Comparison of ENCODE assay signal across 8 cellular contexts in genomic region chr9:126915281-126915816, GRCh38. TPM values are rescaled to one million over a fixed set of nuclear protein-coding genes. Genes with fewer than 3 reads are reported as not detected.
DNase-seq lines count a peak whose midpoint lies in the region; ATAC-seq and TF ChIP-seq lines count a peak whose summit lies in the region.

No MANE protein-coding gene starts in this region.

- peaks cover 27% of the 10 kb centered on the region for H3K27me3 Mint-ChIP-seq in T-helper 2 cell treated with Interferon-gamma antibody and Interleukin-4, amounts not matched to agents 5 μg/mL and 100 μg/mL, for 36 hours (ENCODE audit: low read depth)

- peak overlapping the region; percentile 29 to 81 (median 59) for H3K4me3 ChIP-seq in tibial nerve

- 7 to 11% methylated on average over 18 to 23 of the region's 43 CpGs for whole genome bisulfite sequencing in tibial nerve, 2 donors

- no peaks in the 10 kb centered on the region for H3K36me3 ChIP-seq in tibial nerve

- H3K9me3 Mint-ChIP-seq in T-helper 2 cell treated with Interferon-gamma antibody and Interleukin-4, amounts not matched to agents 5 μg/mL and 100 μg/mL, for 36 hours: no peaks in the 10 kb centered on the region

- peak overlapping the region in 2 of 4 donors; percentile 34 to 50 for H3K27ac ChIP-seq in tibial nerve

- no peak overlapping the region for H3K27ac Mint-ChIP-seq in T-helper 2 cell treated with Interferon-gamma antibody and Interleukin-4, amounts not matched to agents 5 μg/mL and 100 μg/mL, for 36 hours

- no peaks in the 10 kb centered on the region for H3K9me3 ChIP-seq in tibial nerve

- no peaks in the 10 kb centered on the region for H3K36me3 Mint-ChIP-seq in T-helper 2 cell treated with Interferon-gamma antibody and Interleukin-4, amounts not matched to agents 5 μg/mL and 100 μg/mL, for 36 hours (ENCODE audit: low read depth)

- ATAC-seq in HG03280 (IDR thresholded peaks at IDR 0.05; ENCODE audit: unreplicated experiment): peak; percentile 3

- peaks cover 5% of the 10 kb centered on the region for H3K4me1 Mint-ChIP-seq in T-helper 2 cell treated with Interferon-gamma antibody and Interleukin-4, amounts not matched to agents 5 μg/mL and 100 μg/mL, for 36 hours (ENCODE audit: low read depth)

- peaks cover 0 to 15% (median 2%) of the 10 kb centered on the region in 4 donors for H3K4me1 ChIP-seq in tibial nerve

- no peak for TF ChIP-seq POLR2A in tibial nerve (IDR thresholded peaks at IDR 0.05)

- DNase-seq in DMS53 treated with DMSO at 0.1 percent for 48 hours (lab: John Stamatoyannopoulos, UW; ENCODE audit: unreplicated experiment) (peak; percentile 68), mucosa of gallbladder (ENCODE audit: low spot score) (peak; percentile 77), tibial nerve (ENCODE audit: low spot score in 2 of 2) (no peak), GM19240 (ENCODE audit: insufficient read length, low spot score) (no peak), GM03348 (ENCODE audit: low spot score) (no peak)
- no peak for DNase-seq in T-helper 2 cell treated with Interferon-gamma antibody and Interleukin-4, amounts not matched to agents 5 μg/mL and 100 μg/mL, for 36 hours (ENCODE audit: low spot score)
- peak; percentile 46 for DNase-seq in effector CD4-positive, alpha-beta T cell

- no peaks in the 10 kb centered on the region for H3K27me3 ChIP-seq in tibial nerve

- H3K4me3 Mint-ChIP-seq in T-helper 2 cell treated with Interferon-gamma antibody and Interleukin-4, amounts not matched to agents 5 μg/mL and 100 μg/mL, for 36 hours: peak overlapping the region; percentile 69

- TF ChIP-seq CTCF in tibial nerve (IDR thresholded peaks at IDR 0.05): no peak

- no peak for TF ChIP-seq EP300 in tibial nerve (IDR thresholded peaks at IDR 0.05)

RNA-seq across cellular contexts. Expression of gene RALGPS1, which starts 0.8 kb away (rescaled TPM):
- total RNA-seq in mucosa of gallbladder (34.7 TPM), tibial nerve (1 to 10 TPM; 3.3 to 9.8 (median 6.7) TPM)

RNA-seq across cellular contexts. Expression of gene ZBTB34, which starts 54.9 kb away (rescaled TPM):
- total RNA-seq in mucosa of gallbladder (9.8 TPM), tibial nerve (10 to 100 TPM; 10.8 to 14.0 (median 11.7) TPM)

Comparison
In these comparisons a context has a peak if more than half of its experiments do, and no peak if none do; other contexts are left out.
1. DNase-seq: peak in DMS53 treated with DMSO at 0.1 percent for 48 hours (single experiment), effector CD4-positive, alpha-beta T cell (single experiment) and mucosa of gallbladder (single experiment); none in T-helper 2 cell treated with Interferon-gamma antibody and Interleukin-4, amounts not matched to agents 5 μg/mL and 100 μg/mL, for 36 hours (single experiment), tibial nerve (0 of 2), GM19240 (single experiment) and GM03348 (single experiment).